ENCODE assay signal across 17 cellular contexts in genomic region chr17:6100146-6100545, GRCh38. TPM values are rescaled to one million over a fixed set of nuclear protein-coding genes. Genes with fewer than 3 reads are reported as not detected.
DNase-seq lines count a peak whose midpoint lies in the region; ATAC-seq, FAIRE-seq and TF ChIP-seq lines count a peak whose summit lies in the region.
"Had no signal": no experiment of that assay in that cellular context is flagged by ENCODE, and none has a peak within 500 bp of the region (broad histone marks: within the 10 kb centered on the region; RNA-seq: fewer than 3 reads in every experiment).

No MANE protein-coding gene starts in this region.

- no peak for TF ChIP-seq POLR2A in H1 (IDR thresholded peaks at IDR 0.05; ENCODE audit: control extremely low read depth in 1 of 2, low read depth in 2 of 2, low read length in 2 of 2)

- H3K4ac ChIP-seq in H1 (replicated peaks; ENCODE audit: insufficient read length, low read depth, low read length), result peak overlapping the region; percentile 83

- H3F3A ChIP-seq in neural progenitor cell (ENCODE audit: low read depth), result no peaks in the 10 kb centered on the region

- no peak overlapping the region for H3K23ac ChIP-seq in H1 (ENCODE audit: insufficient read length)

- POLR2A ChIA-PET in H1 (lab: Charles Lee; ENCODE audit: partially characterized antibody), result no interaction called here

- no peak for FAIRE-seq in H1 (lab: Jason Lieb, UNC)
- FAIRE-seq: GM12892, GM19239 had no signal

- no peak overlapping the region for H3K56ac ChIP-seq in H1 (replicated peaks; ENCODE audit: insufficient read length, low read depth, low read length)

- no peak overlapping the region for H4K5ac ChIP-seq in H1 (ENCODE audit: insufficient read length, low read depth, low read length)

- CTCF ChIA-PET in H1 (lab: Charles Lee; ENCODE audit: partially characterized antibody), result interaction anchor here (1.3 kb wide), 1 partner anchor 307 kb away, joined by 5 read pairs; no protein-coding TSS in a partner anchor

- H3K79me2 ChIP-seq in H1 (ENCODE audit: control insufficient read depth in 1 of 2, insufficient read depth in 2 of 2, low read length in 2 of 2), result no peaks in the 10 kb centered on the region
- H3K79me2 ChIP-seq in neural progenitor cell (ENCODE audit: low read depth), result no peaks in the 10 kb centered on the region

- H3K9ac ChIP-seq in H1 (replicated peaks in 1 of 4; ENCODE audit: extremely low read depth in 1 of 4, low read depth in 3 of 4, low read length in 3 of 4), result no peak overlapping the region
- no peak overlapping the region for H3K9ac ChIP-seq in neural progenitor cell

- DNase-seq in activated effector memory CD4-positive, alpha-beta T cell treated with anti-CD3 and anti-CD28 coated beads, Interleukin-2, amount 50 U/mL, for 16 hours, result peak; percentile 50
- no peak for DNase-seq in activated effector memory CD4-positive, alpha-beta T cell treated with Interleukin-2 at 50 U/mL for 16 hours
- DNase-seq in H1 (ENCODE audit: low read depth in 1 of 2, low spot score in 2 of 2) (no peak), neural progenitor cell (ENCODE audit: low spot score) (no peak), upper lobe of right lung (peak; percentile 42), NCI-H1694 (lab: John Stamatoyannopoulos, UW) (no peak)
- no peak for DNase-seq in stimulated activated naive CD8-positive, alpha-beta T cell treated with anti-CD3 and anti-CD28 coated beads, Interleukin-15, Interleukin-2, amounts not matched to agents 100 U/mL and 50 U/mL, for 24 hours
- no peak for DNase-seq in stimulated activated CD4-positive, alpha-beta T cell treated with anti-CD3 and anti-CD28 coated beads, Interleukin-4, amount 100 ng/mL, for 4 hours
- DNase-seq: Caco-2; CD8-positive, alpha-beta T cell; DND-41; GDM1; H7 had no signal

- no peak overlapping the region for H4K8ac ChIP-seq in H1 (ENCODE audit: extremely low read depth, insufficient read depth, low read length)

- peaks cover 2 to 22% (median 19%) of the 10 kb centered on the region in 4 experiments for H3K4me1 ChIP-seq in H1 (replicated peaks in 1 of 4; ENCODE audit: control insufficient read depth in 3 of 4, insufficient read depth in 4 of 4, low read length in 3 of 4)
- peaks cover 21% of the 10 kb centered on the region for H3K4me1 ChIP-seq in neural progenitor cell
- H3K4me1 ChIP-seq in upper lobe of right lung, result no peaks in the 10 kb centered on the region
- H3K4me1 ChIP-seq: Caco-2 had no signal

- H4K20me1 ChIP-seq in H1 (replicated peaks in 1 of 2; ENCODE audit: control insufficient read depth in 1 of 2, insufficient read depth in 2 of 2, low read length in 2 of 2) (no peaks in the 10 kb centered on the region), neural progenitor cell (ENCODE audit: low read depth) (no peaks in the 10 kb centered on the region)

- peaks cover 6% of the 10 kb centered on the region for H3K27me3 Mint-ChIP-seq in neural progenitor cell (ENCODE audit: insufficient read depth, low read depth)

- no peak overlapping the region for H3K14ac ChIP-seq in H1 (ENCODE audit: insufficient read length)

- peak overlapping the region; percentile 62 for H4K91ac ChIP-seq in H1 (replicated peaks; ENCODE audit: insufficient read length, low read length)

- no peaks in the 10 kb centered on the region for H3K9me3 Mint-ChIP-seq in neural progenitor cell
- H3K9me3 Mint-ChIP-seq: CD8-positive, alpha-beta T cell had no signal

- H3K27ac ChIP-seq in H1 (ENCODE audit: low read depth, low read length) (no peak overlapping the region), neural progenitor cell (no peak overlapping the region), upper lobe of right lung (no peak overlapping the region)
- H3K27ac ChIP-seq: 22Rv1 had no signal

- no peaks in the 10 kb centered on the region for H3K23me2 ChIP-seq in H1 (ENCODE audit: low read depth, low read length)

- peaks cover 0 to 8% (median 2%) of the 10 kb centered on the region in 4 experiments; a peak in 2 of 8 replicates for H3K36me3 ChIP-seq in H1 (ENCODE audit: control insufficient read depth in 2 of 4, insufficient read depth in 4 of 4, low read length in 3 of 4)
- H3K36me3 ChIP-seq in neural progenitor cell, result no peaks in the 10 kb centered on the region
- H3K36me3 ChIP-seq in upper lobe of right lung, result no peaks in the 10 kb centered on the region

- H3K27me3 ChIP-seq in H1 (replicated peaks in 1 of 4; ENCODE audit: control insufficient read depth in 3 of 4, extremely low read depth in 1 of 4, insufficient read depth in 3 of 4, low read length in 3 of 4) (no peaks in the 10 kb centered on the region), neural progenitor cell (no peaks in the 10 kb centered on the region), upper lobe of right lung (no peaks in the 10 kb centered on the region)

- no peak for ATAC-seq in upper lobe of right lung
- no peak for ATAC-seq in stimulated activated naive CD8-positive, alpha-beta T cell treated with anti-CD3 and anti-CD28 coated beads, Interleukin-15, Interleukin-2, amounts not matched to agents 100 U/mL and 50 U/mL, for 24 hours
- ATAC-seq: CD8-positive, alpha-beta T cell had no signal

- H3K4me2 ChIP-seq in H1 (ENCODE audit: insufficient read depth in 1 of 2, low read depth in 2 of 2, low read length in 2 of 2) (no peak overlapping the region), neural progenitor cell (no peak overlapping the region)

- TF ChIP-seq CTCF in H1 (IDR thresholded peaks at IDR 0.05; ENCODE audit: control extremely low read depth in 1 of 3, insufficient read depth in 1 of 3, low read depth in 1 of 3, low read length in 3 of 3) (no peak), neural progenitor cell (IDR thresholded peaks at IDR 0.05) (no peak), upper lobe of right lung (IDR thresholded peaks at IDR 0.05) (no peak)

- 0 out of 2 replicates have a peak overlapping the region, but pooled peaks have one; percentile 40 for H3K18ac ChIP-seq in H1 (ENCODE audit: extremely low read depth, low read length)

- peaks cover 56% of the 10 kb centered on the region for H3K36me3 Mint-ChIP-seq in neural progenitor cell
- H3K36me3 Mint-ChIP-seq: CD14-positive monocyte; CD8-positive, alpha-beta T cell had no signal

- WGBS in H1 (ENCODE audit: extremely low coverage in 1 of 2, insufficient coverage in 1 of 2, insufficient read length in 1 of 2, insufficient replicate concordance in 2 of 2, low coverage in 1 of 2, low lambda C conversion rate in 2 of 2, missing lambda C conversion rate in 1 of 2), 2 experiments, result 84% methylated on average over 9 of the region's 9 CpGs; no CpG with 5 or more reads in 1 of the 2 experiments

- intact Hi-C loops in upper lobe of right lung (cut with DNase I), result no loop called here

- 0 out of 2 replicates have a peak overlapping the region, but pooled peaks have one; percentile 40 for H2BK20ac ChIP-seq in H1 (ENCODE audit: low read length)

- TF ChIP-seq EP300 in H1 (IDR thresholded peaks at IDR 0.05; ENCODE audit: borderline replicate concordance in 1 of 2, low read depth in 2 of 2, low read length in 2 of 2), result no peak

- no peaks in the 10 kb centered on the region for H3K79me1 ChIP-seq in H1 (ENCODE audit: low read depth, low read length)

- H3K4me3 Mint-ChIP-seq in neural progenitor cell, result no peak overlapping the region
- H3K4me3 Mint-ChIP-seq: CD14-positive monocyte; CD8-positive, alpha-beta T cell had no signal

- TF ChIP-seq RAD21 in H1 (IDR thresholded peaks at IDR 0.05 in 1 of 2, conservative IDR thresholded peaks at IDR 0.05 in 1 of 2; ENCODE audit: low read depth in 2 of 2, low read length in 2 of 2), result no peak

- H2BK120ac ChIP-seq in H1 (replicated peaks; ENCODE audit: low read depth, low read length), result no peak overlapping the region

- H2BK12ac ChIP-seq in H1 (ENCODE audit: low read depth, low read length), result peak overlapping the region; percentile 52

- H2AK5ac ChIP-seq in H1 (ENCODE audit: low read depth, low read length), result peak overlapping the region; percentile 42; the same call in 1 of the 2 replicates

- H3K27ac Mint-ChIP-seq in neural progenitor cell, result peak overlapping the region; percentile 14
- H3K27ac Mint-ChIP-seq: CD14-positive monocyte; CD8-positive, alpha-beta T cell had no signal

- H2AFZ ChIP-seq in H1 (ENCODE audit: low read length) (no peak overlapping the region), neural progenitor cell (replicated peaks) (no peak overlapping the region)

- H3K4me1 Mint-ChIP-seq in neural progenitor cell, result peaks cover 21% of the 10 kb centered on the region
- H3K4me1 Mint-ChIP-seq: CD14-positive monocyte had no signal

- H3K4me3 ChIP-seq in H1 (ENCODE audit: extremely low read depth in 1 of 4, insufficient read depth in 2 of 4, low read depth in 3 of 4, low read length in 4 of 4) (no peak overlapping the region), neural progenitor cell (no peak overlapping the region), upper lobe of right lung (no peak overlapping the region)

- H3K9me3 ChIP-seq in H1 (ENCODE audit: insufficient read depth in 2 of 2, low read depth in 1 of 2, low read length in 1 of 2), result no peaks in the 10 kb centered on the region
- no peaks in the 10 kb centered on the region for H3K9me3 ChIP-seq in neural progenitor cell (ENCODE audit: low read depth)
- H3K9me3 ChIP-seq in upper lobe of right lung, result no peaks in the 10 kb centered on the region
- H3K9me3 ChIP-seq: Caco-2 had no signal

- peak overlapping the region; percentile 19; the same call in 1 of the 2 replicates for H2BK5ac ChIP-seq in H1 (ENCODE audit: low read depth, low read length)

- H2BK15ac ChIP-seq in H1 (ENCODE audit: low read length), result no peak overlapping the region

TF ChIP-seq in H1, 55 proteins besides CTCF, POLR2A, EP300 and RAD21 (continues in another document):
- TF ChIP-seq SIRT6 (IDR thresholded peaks at IDR 0.05; ENCODE audit: low read length) (no peak), RNF2 (IDR thresholded peaks at IDR 0.05; ENCODE audit: borderline replicate concordance, low read depth, low read length, missing control alignments, poor library complexity, severe bottlenecking) (no peak), BRCA1 (IDR thresholded peaks at IDR 0.05; ENCODE audit: low read depth, low read length) (no peak), GTF2F1 (IDR thresholded peaks at IDR 0.05; ENCODE audit: borderline replicate concordance, low read depth, low read length) (no peak)

RNA-seq across cellular contexts. Expression of gene WSCD1, which starts 30.0 kb away (rescaled TPM):
- 39.0 and 47.4 TPM in 2 replicates for total RNA-seq in H1 (2021; fragmentation: NEBNext Ultra II Directional; extraction: Animal tissue kit (Norgen Biotek cat#: 25700))
- polyA plus RNA-seq in H1 (2011; rRNA removed), result 21.9 and 26.6 TPM in 2 replicates
- 20.6 TPM for polyA plus RNA-seq in H1 (2011; cell fraction: cytosol; rRNA removed)
- 31.5 TPM for polyA plus RNA-seq in H1 (2011; cell fraction: nucleus; rRNA removed)
- 18.6 to 27.6 TPM (median 23.2 TPM) in 4 replicates for polyA plus RNA-seq in H1 (2012, experiment 1 of 2)
- polyA plus RNA-seq in H1 (2012, experiment 2 of 2), result 18.5 TPM
- 17.1 TPM for polyA plus RNA-seq in H1 (2013, experiment 1 of 2)
- polyA plus RNA-seq in H1 (2013, experiment 2 of 2), result 18.2 TPM
- polyA minus RNA-seq in H1 (2011; rRNA and poly(A)+ RNA removed), result 31.8 and 32.3 TPM in 2 replicates
- polyA minus RNA-seq in H1 (2011; cell fraction: cytosol; rRNA and poly(A)+ RNA removed), result 32.1 TPM
- polyA minus RNA-seq in H1 (2011; cell fraction: nucleus; rRNA and poly(A)+ RNA removed), result 18.6 TPM
- total RNA-seq in neural progenitor cell (ENCODE audit: low replicate concordance) (20.2 and 41.3 TPM in 2 replicates), upper lobe of right lung (7.7 TPM)
- total RNA-seq: Caco-2; CD8-positive, alpha-beta T cell had no signal
- polyA plus RNA-seq: CD14-positive monocyte had no signal

Comparison
In these comparisons a context has a peak if more than half of its experiments do, and no peak if none do; other contexts are left out.
1. DNase-seq: peak in activated effector memory CD4-positive, alpha-beta T cell treated with anti-CD3 and anti-CD28 coated beads, Interleukin-2, amount 50 U/mL, for 16 hours (single experiment) and upper lobe of right lung (single experiment); none in activated effector memory CD4-positive, alpha-beta T cell treated with Interleukin-2 at 50 U/mL for 16 hours (single experiment), H1 (0 of 2), neural progenitor cell (single experiment), stimulated activated naive CD8-positive, alpha-beta T cell treated with anti-CD3 and anti-CD28 coated beads, Interleukin-15, Interleukin-2, amounts not matched to agents 100 U/mL and 50 U/mL, for 24 hours (single experiment), NCI-H1694 (single experiment) and stimulated activated CD4-positive, alpha-beta T cell treated with anti-CD3 and anti-CD28 coated beads, Interleukin-4, amount 100 ng/mL, for 4 hours (0 of 2).